In the genomic region with DNA sequence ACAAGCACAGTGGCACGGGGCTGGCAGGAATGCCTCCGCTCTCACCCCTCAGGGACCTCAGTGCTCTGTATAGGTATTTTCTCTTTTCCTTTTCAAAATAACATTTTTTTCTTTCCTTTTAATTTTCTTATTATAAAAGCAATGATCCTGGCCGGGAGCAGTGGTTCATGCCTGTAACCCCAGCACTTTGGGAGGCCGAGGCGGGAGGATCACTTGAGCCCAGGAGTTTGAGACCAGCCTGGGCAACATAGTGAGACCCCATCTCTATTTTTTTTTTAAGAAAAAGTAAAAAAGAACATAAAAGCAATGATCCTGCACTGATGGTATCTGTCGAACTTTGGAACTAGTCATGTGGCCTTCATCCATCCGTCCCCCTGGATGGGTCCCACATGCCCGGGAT, we compare ENCODE assay signal across 2 cellular contexts.
TF ChIP-seq lines count a peak whose summit lies in the region.

No MANE protein-coding gene starts in this region.

TF ChIP-seq in HEK293, 187 proteins besides CTCF, POLR2A, EP300 and RAD21:
- no peak for TF ChIP-seq ZNF596 (tag by site-specific recombination; IDR thresholded peaks at IDR 0.05)
- 0 out of 2 replicates have a peak, but pooled peaks have one; percentile 28 for TF ChIP-seq ZNF121 (tag by site-specific recombination; IDR thresholded peaks at IDR 0.05)
- TF ChIP-seq ZSCAN5A (tag by site-specific recombination; IDR thresholded peaks at IDR 0.05) = no peak

TF ChIP-seq in K562, 482 proteins besides CTCF, POLR2A, EP300 and RAD21:
- no peak for TF ChIP-seq ZNF23 (CRISPR knock-in tag; IDR thresholded peaks at IDR 0.05)
- TF ChIP-seq RBM25 (IDR thresholded peaks at IDR 0.05; ENCODE audit: low read depth, low read length, severe bottlenecking) = peak; percentile 69
- TF ChIP-seq, protein P1, sequence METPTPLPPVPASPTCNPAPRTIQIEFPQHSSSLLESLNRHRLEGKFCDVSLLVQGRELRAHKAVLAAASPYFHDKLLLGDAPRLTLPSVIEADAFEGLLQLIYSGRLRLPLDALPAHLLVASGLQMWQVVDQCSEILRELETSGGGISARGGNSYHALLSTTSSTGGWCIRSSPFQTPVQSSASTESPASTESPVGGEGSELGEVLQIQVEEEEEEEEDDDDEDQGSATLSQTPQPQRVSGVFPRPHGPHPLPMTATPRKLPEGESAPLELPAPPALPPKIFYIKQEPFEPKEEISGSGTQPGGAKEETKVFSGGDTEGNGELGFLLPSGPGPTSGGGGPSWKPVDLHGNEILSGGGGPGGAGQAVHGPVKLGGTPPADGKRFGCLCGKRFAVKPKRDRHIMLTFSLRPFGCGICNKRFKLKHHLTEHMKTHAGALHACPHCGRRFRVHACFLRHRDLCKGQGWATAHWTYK (CRISPR knock-in tag; IDR thresholded peaks at IDR 0.05) = no peak
- peak; percentile 90 for TF ChIP-seq ZNF121 (CRISPR knock-in tag; conservative IDR thresholded peaks at IDR 0.05)
TF ChIP-seq in K562: peak in this region for 2.
